Comparison of ENCODE assay signal across 16 cellular contexts in the genomic region with DNA sequence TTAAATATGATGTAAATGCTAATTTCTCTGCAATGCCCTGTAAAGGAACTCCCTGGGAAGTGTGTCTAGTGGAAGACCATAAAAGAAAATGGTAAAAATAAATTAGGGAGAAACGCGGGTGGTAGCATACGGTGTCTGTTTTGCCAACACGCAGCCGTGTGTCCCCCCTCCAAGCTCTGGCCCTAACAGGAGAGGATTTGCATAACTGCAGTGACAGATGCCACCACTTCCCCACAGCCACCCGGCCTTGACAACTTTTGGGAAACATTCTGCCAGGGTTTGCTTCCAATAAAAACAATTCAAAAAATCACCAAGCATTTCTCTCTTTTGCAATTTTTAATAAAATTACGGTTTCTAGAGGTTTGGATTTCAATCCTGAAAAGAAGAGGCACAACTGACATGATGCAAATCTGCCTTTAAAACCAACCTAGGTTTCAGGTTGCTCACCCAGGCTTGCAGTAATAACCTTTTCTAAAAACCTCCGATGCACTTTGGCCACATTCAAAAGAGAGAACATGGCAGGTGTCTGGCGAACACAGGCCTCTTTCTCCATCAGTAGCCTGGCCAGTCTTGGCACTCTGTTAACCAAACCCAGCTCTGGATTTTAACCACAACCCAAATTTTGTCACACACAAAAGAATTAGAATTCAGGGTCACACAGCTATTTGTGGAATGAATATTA. TPM values are rescaled to one million over a fixed set of nuclear protein-coding genes. Genes with fewer than 3 reads are reported as not detected.
A peak's percentile ranks its signal among the peaks of the same experiment; 100 is the strongest.
DNase-seq lines count a peak whose midpoint lies in the region; ATAC-seq and TF ChIP-seq lines count a peak whose summit lies in the region.
"Had no signal": no experiment of that assay in that cellular context is flagged by ENCODE, and none has a peak within 500 bp of the region (broad histone marks: within the 10 kb centered on the region; RNA-seq: fewer than 3 reads in every experiment).

No MANE protein-coding gene starts in this region.

- H3K36me3 ChIP-seq in suprapubic skin = no peaks in the 10 kb centered on the region
- H3K36me3 ChIP-seq: MG63 had no signal

- H3K4me3 Mint-ChIP-seq in stimulated activated memory B cell treated with anti-CD40 and anti-IgM and Interleukin-4, amounts not matched to agents 10 μg/mL and 1 μg/mL and 100 μg/mL, for 72 hours = no peak overlapping the region

- no peaks in the 10 kb centered on the region for H3K9me3 Mint-ChIP-seq in stimulated activated memory B cell treated with anti-CD40 and anti-IgM and Interleukin-4, amounts not matched to agents 10 μg/mL and 1 μg/mL and 100 μg/mL, for 72 hours

- H3K27me3 ChIP-seq in suprapubic skin = peaks cover 3% of the 10 kb centered on the region

- DNase-seq in NCI-H524 (lab: John Stamatoyannopoulos, UW) (peak; percentile 32 to 47), NCI-H524 treated with DMSO at 0.1 percent for 48 hours (lab: John Stamatoyannopoulos, UW) (no peak), NCI-H526 (lab: John Stamatoyannopoulos, UW) (peak; percentile 84 to 93), cerebellar cortex (ENCODE audit: low spot score) (peak; percentile 28), suprapubic skin (ENCODE audit: low spot score in 2 of 2) (no peak), T-helper 9 cell (no peak)
- DNase-seq: 8988T, COR-L47, MG63, NCI-H1105, NCI-H187, NCI-H226, SHP77 treated with DMSO at 0.1 percent for 48 hours had no signal

- no peak for TF ChIP-seq POLR2A in suprapubic skin (IDR thresholded peaks at IDR 0.05)

- no peak overlapping the region for H3K27ac Mint-ChIP-seq in stimulated activated memory B cell treated with anti-CD40 and anti-IgM and Interleukin-4, amounts not matched to agents 10 μg/mL and 1 μg/mL and 100 μg/mL, for 72 hours

- no peak overlapping the region for H3K27ac ChIP-seq in suprapubic skin
- H3K27ac ChIP-seq: KMS-11 had no signal

- no peaks in the 10 kb centered on the region for H3K4me1 ChIP-seq in suprapubic skin

- 63% methylated on average over 9 of the region's 9 CpGs for WGBS in suprapubic skin

- no peak for TF ChIP-seq CTCF in suprapubic skin (IDR thresholded peaks at IDR 0.05)

- H3K4me1 Mint-ChIP-seq in stimulated activated memory B cell treated with anti-CD40 and anti-IgM and Interleukin-4, amounts not matched to agents 10 μg/mL and 1 μg/mL and 100 μg/mL, for 72 hours = peaks cover 17% of the 10 kb centered on the region

- H3K4me3 ChIP-seq in suprapubic skin = no peak overlapping the region
- H3K4me3 ChIP-seq: MG63 had no signal

- peaks cover 12% of the 10 kb centered on the region for H3K27me3 Mint-ChIP-seq in stimulated activated memory B cell treated with anti-CD40 and anti-IgM and Interleukin-4, amounts not matched to agents 10 μg/mL and 1 μg/mL and 100 μg/mL, for 72 hours

- no peak for TF ChIP-seq EP300 in suprapubic skin (IDR thresholded peaks at IDR 0.05)

- no peaks in the 10 kb centered on the region for H3K9me3 ChIP-seq in suprapubic skin
- H3K9me3 ChIP-seq: MG63 had no signal

- ATAC-seq in stimulated activated memory B cell treated with anti-CD40 and anti-IgM and Interleukin-4, amounts not matched to agents 10 μg/mL and 1 μg/mL and 100 μg/mL, for 72 hours = peak; percentile 58
- no peak for ATAC-seq in HG03097 (IDR thresholded peaks at IDR 0.05; ENCODE audit: low FRiP score, unreplicated experiment)

- H3K36me3 Mint-ChIP-seq in stimulated activated memory B cell treated with anti-CD40 and anti-IgM and Interleukin-4, amounts not matched to agents 10 μg/mL and 1 μg/mL and 100 μg/mL, for 72 hours = no peaks in the 10 kb centered on the region

RNA-seq across cellular contexts. Expression of a gene that starts 55.6 kb away (rescaled TPM):
- 10 to 100 TPM; 25.7 to 89.4 (median 69.2) TPM for total RNA-seq in suprapubic skin

Comparison
In these comparisons a context has a peak if more than half of its experiments do, and no peak if none do; other contexts are left out.
1. DNase-seq: peak in NCI-H524 (2 of 2), NCI-H526 (2 of 2) and cerebellar cortex (single experiment); none in NCI-H524 treated with DMSO at 0.1 percent for 48 hours (single experiment), suprapubic skin (0 of 2) and T-helper 9 cell (single experiment).